1 cellular context compared by ENCODE assay signal in genomic region chr2:165874445-165875039, GRCh38.
TF ChIP-seq lines count a peak whose summit lies in the region.

No MANE protein-coding gene starts in this region.

TF ChIP-seq in HCT116, 20 proteins besides CTCF, POLR2A, EP300 and RAD21 (continued from another document):
- TF ChIP-seq CEBPB (IDR thresholded peaks at IDR 0.05; ENCODE audit: low read depth) (no peak), SRF (IDR thresholded peaks at IDR 0.05; ENCODE audit: low read depth) (no peak), EZH2phosphoT487 (IDR thresholded peaks at IDR 0.05; ENCODE audit: borderline replicate concordance) (no peak), SP1 (IDR thresholded peaks at IDR 0.05; ENCODE audit: low read depth) (no peak)
